In genomic region chr3:169278667-169279066, GRCh38 we compare ENCODE assay signal across 1 cellular context.
TF ChIP-seq lines count a peak whose summit lies in the region.

No MANE protein-coding gene starts in this region.

TF ChIP-seq in GM23338, 12 proteins besides CTCF, POLR2A, EP300 and RAD21 (continued from another document):
- no peak for TF ChIP-seq ZNF462 (CRISPR knock-in tag; IDR thresholded peaks at IDR 0.05)
- no peak for TF ChIP-seq JUNB (IDR thresholded peaks at IDR 0.05; ENCODE audit: unreplicated experiment)
- TF ChIP-seq ZNF331 (CRISPR knock-in tag; IDR thresholded peaks at IDR 0.05; ENCODE audit: low read depth) = no peak
